22 cellular contexts compared by ENCODE assay signal in the genomic region with DNA sequence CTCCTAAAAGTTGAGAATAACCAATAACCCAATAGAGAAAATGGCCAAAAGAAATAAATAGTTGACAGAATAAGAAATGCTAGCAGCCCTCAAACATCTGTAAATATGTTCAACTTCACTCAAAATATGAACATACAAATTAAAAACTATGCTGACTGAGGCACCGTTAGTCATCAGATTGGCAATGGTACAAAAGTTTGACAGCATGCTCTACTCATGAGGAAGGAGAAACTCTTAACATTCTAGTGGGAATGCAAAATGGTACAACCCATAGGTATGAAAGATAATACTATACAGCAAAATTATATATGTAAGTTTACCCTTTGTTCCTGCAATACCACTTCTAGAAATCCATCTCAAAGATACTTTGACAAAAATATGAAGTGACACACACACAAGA. TPM values are rescaled to one million over a fixed set of nuclear protein-coding genes. Genes with fewer than 3 reads are reported as not detected.
DNase-seq lines count a peak whose midpoint lies in the region; ATAC-seq and TF ChIP-seq lines count a peak whose summit lies in the region.
"Had no signal": no experiment of that assay in that cellular context is flagged by ENCODE, and none has a peak within 500 bp of the region (broad histone marks: within the 10 kb centered on the region; RNA-seq: fewer than 3 reads in every experiment).

No MANE protein-coding gene starts in this region.

- no peak for DNase-seq in SK-N-SH
- peak; percentile 70 for DNase-seq in fibroblast of peridontal ligament (ENCODE audit: extremely low read depth)
- peak; percentile 51 for DNase-seq in osteoblast (ENCODE audit: insufficient read length, low spot score, missing footprints)
- no peak for DNase-seq in DMS114 treated with DMSO at 0.1 percent for 48 hours (lab: John Stamatoyannopoulos, UW; ENCODE audit: unreplicated experiment)
- no peak for DNase-seq in osteocyte (ENCODE audit: extremely low spot score, unreplicated experiment)
- no peak for DNase-seq in glutamatergic neuron
- DNase-seq: activated CD4-positive, alpha-beta T cell treated with anti-CD3 and anti-CD28 coated beads, Interleukin-2, amount 50 U/mL, for 48 hours; activated T-cell treated with anti-CD3 and anti-CD28 coated beads, Interleukin-2, amount 50 U/mL, for 4 hours; BE2C; endodermal cell; H7; Kasumi-1; lower lobe of right lung; naive B cell; NCI-H1436 treated with DMSO at 0.1 percent for 48 hours; stimulated activated CD4-positive, alpha-beta T cell treated with anti-CD3 and anti-CD28 coated beads, Interleukin-12 subunit alpha, Interleukin-12 subunit beta, amount 100 ng/mL, for 4 hours had no signal

- H3K36me3 ChIP-seq in SK-N-SH (replicated peaks in 1 of 2; ENCODE audit: control insufficient read depth in 1 of 2, insufficient read depth in 2 of 2, low read length in 1 of 2) (peaks cover 6 to 15% of the 10 kb centered on the region in 2 experiments), osteoblast (ENCODE audit: insufficient read depth, low read length) (peaks cover 5% of the 10 kb centered on the region)

- H3K9ac ChIP-seq in SK-N-SH, result no peak overlapping the region

- H3K27me3 Mint-ChIP-seq in activated T-helper 17 cell treated with anti-CD3 and anti-CD28 coated beads, Interleukin-2, amount 50 U/mL, for 72 hours, result peaks cover 19% of the 10 kb centered on the region
- peaks cover 51% of the 10 kb centered on the region for H3K27me3 Mint-ChIP-seq in osteocyte (ENCODE audit: unreplicated experiment)
- H3K27me3 Mint-ChIP-seq in glutamatergic neuron (ENCODE audit: unreplicated experiment), result peaks cover 8% of the 10 kb centered on the region

- H4K20me1 ChIP-seq in SK-N-SH (ENCODE audit: insufficient read depth) (no peaks in the 10 kb centered on the region), osteoblast (ENCODE audit: insufficient read depth, low read length) (no peaks in the 10 kb centered on the region)

- peaks cover 23% of the 10 kb centered on the region for H3K36me3 Mint-ChIP-seq in activated T-helper 17 cell treated with anti-CD3 and anti-CD28 coated beads, Interleukin-2, amount 50 U/mL, for 72 hours (ENCODE audit: low read depth)
- H3K36me3 Mint-ChIP-seq in osteocyte (ENCODE audit: unreplicated experiment) (peaks cover 20% of the 10 kb centered on the region), glutamatergic neuron (ENCODE audit: unreplicated experiment) (no peaks in the 10 kb centered on the region)

- H3K4me2 ChIP-seq in SK-N-SH (no peak overlapping the region), osteoblast (ENCODE audit: insufficient read depth, low read length) (no peak overlapping the region)

- TF ChIP-seq CTCF in SK-N-SH (IDR thresholded peaks at IDR 0.05), result no peak
- TF ChIP-seq CTCF in osteoblast (IDR thresholded peaks at IDR 0.05; ENCODE audit: extremely low read depth, low read depth, low read length), result no peak
- TF ChIP-seq CTCF in osteocyte (IDR thresholded peaks at IDR 0.05), result no peak
- no peak for TF ChIP-seq CTCF in glutamatergic neuron (IDR thresholded peaks at IDR 0.05; ENCODE audit: partially characterized antibody, unreplicated experiment)

- no peak overlapping the region for H3K4me3 ChIP-seq in SK-N-SH (ENCODE audit: low read depth in 2 of 2, low read length in 1 of 2)
- no peak overlapping the region for H3K4me3 ChIP-seq in osteoblast (ENCODE audit: insufficient read depth, low read length)
- H3K4me3 ChIP-seq: lower lobe of right lung, tibial nerve had no signal

- H3K79me2 ChIP-seq in SK-N-SH (ENCODE audit: insufficient read depth), result peaks cover 32% of the 10 kb centered on the region
- H3K79me2 ChIP-seq in osteoblast (ENCODE audit: insufficient read depth, low read length), result peaks cover 30% of the 10 kb centered on the region

- H3K27me3 ChIP-seq in SK-N-SH (ENCODE audit: insufficient read depth) (no peaks in the 10 kb centered on the region), osteoblast (ENCODE audit: insufficient read depth, low read length) (no peaks in the 10 kb centered on the region)
- H3K27me3 ChIP-seq: BE2C had no signal

- H3K9me3 Mint-ChIP-seq in activated T-helper 17 cell treated with anti-CD3 and anti-CD28 coated beads, Interleukin-2, amount 50 U/mL, for 72 hours, result no peaks in the 10 kb centered on the region
- H3K9me3 Mint-ChIP-seq in osteocyte (ENCODE audit: unreplicated experiment) (peaks cover 10% of the 10 kb centered on the region), glutamatergic neuron (ENCODE audit: unreplicated experiment) (peaks cover 2% of the 10 kb centered on the region)
- H3K9me3 Mint-ChIP-seq: activated T-cell treated with anti-CD3 and anti-CD28 coated beads, Interleukin-2, amount 50 U/mL, for 4 hours; endodermal cell; stimulated activated memory B cell treated with anti-CD40 and anti-IgM and Interleukin-4, amounts not matched to agents 10 μg/mL and 1 μg/mL and 100 μg/mL, for 72 hours had no signal

- WGBS in SK-N-SH (ENCODE audit: low lambda C conversion rate), result 57% methylated on average over 1 of the region's 1 CpG

- peaks cover 10 to 13% of the 10 kb centered on the region in 2 experiments; a peak in 3 of 4 replicates for H3K4me1 ChIP-seq in SK-N-SH (ENCODE audit: control insufficient read depth in 1 of 2, insufficient read depth in 2 of 2, low read depth in 1 of 2, low read length in 1 of 2)
- H3K4me1 ChIP-seq in osteoblast (ENCODE audit: insufficient read depth, low read length), result peaks cover 4% of the 10 kb centered on the region
- H3K4me1 ChIP-seq: BE2C had no signal

- POLR2A ChIA-PET in SK-N-SH (lab: Yijun Ruan, JAX), result no interaction called here

- H3K27ac Mint-ChIP-seq in activated T-helper 17 cell treated with anti-CD3 and anti-CD28 coated beads, Interleukin-2, amount 50 U/mL, for 72 hours, result no peak overlapping the region
- H3K27ac Mint-ChIP-seq in osteocyte (ENCODE audit: unreplicated experiment) (no peak overlapping the region), glutamatergic neuron (ENCODE audit: unreplicated experiment) (no peak overlapping the region)
- H3K27ac Mint-ChIP-seq: endodermal cell had no signal

- no peak for TF ChIP-seq EP300 in SK-N-SH (IDR thresholded peaks at IDR 0.05; ENCODE audit: borderline replicate concordance in 1 of 2, low read depth in 1 of 2, low read length in 1 of 2)

- peaks cover 9% of the 10 kb centered on the region for H3F3A ChIP-seq in SK-N-SH (replicated peaks; ENCODE audit: insufficient read depth)

- peaks cover 19% of the 10 kb centered on the region for H3K4me1 Mint-ChIP-seq in activated T-helper 17 cell treated with anti-CD3 and anti-CD28 coated beads, Interleukin-2, amount 50 U/mL, for 72 hours
- H3K4me1 Mint-ChIP-seq in osteocyte (ENCODE audit: unreplicated experiment) (peaks cover 24% of the 10 kb centered on the region), glutamatergic neuron (ENCODE audit: low read depth, unreplicated experiment) (peaks cover 18% of the 10 kb centered on the region)

- H3K9me3 ChIP-seq in SK-N-SH (no peaks in the 10 kb centered on the region), osteoblast (ENCODE audit: low read depth, low read length) (no peaks in the 10 kb centered on the region)
- H3K9me3 ChIP-seq: BE2C, lower lobe of right lung, tibial nerve had no signal

- H3K9me2 ChIP-seq in SK-N-SH, result no peaks in the 10 kb centered on the region

- peak overlapping the region; percentile 84 for H3K4me3 Mint-ChIP-seq in activated T-helper 17 cell treated with anti-CD3 and anti-CD28 coated beads, Interleukin-2, amount 50 U/mL, for 72 hours
- no peak overlapping the region for H3K4me3 Mint-ChIP-seq in osteocyte (ENCODE audit: unreplicated experiment)
- H3K4me3 Mint-ChIP-seq in glutamatergic neuron (ENCODE audit: unreplicated experiment), result no peak overlapping the region
- H3K4me3 Mint-ChIP-seq: stimulated activated memory B cell treated with anti-CD40 and anti-IgM and Interleukin-4, amounts not matched to agents 10 μg/mL and 1 μg/mL and 100 μg/mL, for 72 hours had no signal

- ATAC-seq in SK-N-SH treated with all-trans-retinoic acid at 6 μM for 48 hours, result no peak
- ATAC-seq in activated T-helper 17 cell treated with anti-CD3 and anti-CD28 coated beads, Interleukin-2, amount 50 U/mL, for 72 hours (replicated peaks), result no peak
- ATAC-seq: activated T-cell treated with anti-CD3 and anti-CD28 coated beads, Interleukin-2, amount 50 U/mL, for 4 hours; lower lobe of right lung; stimulated activated memory B cell treated with anti-CD40 and anti-IgM and Interleukin-4, amounts not matched to agents 10 μg/mL and 1 μg/mL and 100 μg/mL, for 72 hours had no signal

- H3K27ac ChIP-seq in SK-N-SH (ENCODE audit: low read depth in 2 of 2, low read length in 1 of 2) (no peak overlapping the region), osteoblast (ENCODE audit: low read depth, low read length) (no peak overlapping the region)
- H3K27ac ChIP-seq: 22Rv1, lower lobe of right lung, RWPE1, tibial nerve had no signal

- CTCF ChIA-PET in SK-N-SH (lab: Yijun Ruan, JAX), result no interaction called here

- no peak for TF ChIP-seq RAD21 in SK-N-SH (IDR thresholded peaks at IDR 0.05; ENCODE audit: low read length)

- H2AFZ ChIP-seq in SK-N-SH (ENCODE audit: low read depth), result no peak overlapping the region
- H2AFZ ChIP-seq in osteoblast (ENCODE audit: low read length), result no peak overlapping the region

TF ChIP-seq in SK-N-SH, 30 proteins besides CTCF, POLR2A, EP300 and RAD21 (continues in another document):
- no peak for TF ChIP-seq POLR2AphosphoS5 (IDR thresholded peaks at IDR 0.05; ENCODE audit: low read depth, low read length)

TF ChIP-seq in SK-N-SH treated with all-trans-retinoic acid at 6 μM for 48 hours, 23 proteins besides CTCF, POLR2A, EP300 and RAD21 (continues in another document):
- TF ChIP-seq CSDC2 (CRISPR knock-in tag; IDR thresholded peaks at IDR 0.05), result no peak
- no peak for TF ChIP-seq ISL1 (CRISPR knock-in tag; IDR thresholded peaks at IDR 0.05)

RNA-seq across cellular contexts. Expression of gene ZSCAN12, which starts 1.6 kb away (rescaled TPM):
- polyA plus RNA-seq in SK-N-SH (2012; rRNA removed), result 1.6 and 2.5 TPM in 2 replicates
- 2.2 and 2.4 TPM in 2 replicates for polyA plus RNA-seq in SK-N-SH (2012; cell fraction: cytosol; rRNA removed)
- polyA plus RNA-seq in SK-N-SH (2012; cell fraction: nucleus; rRNA removed), result 2.0 and 3.0 TPM in 2 replicates
- 1 to 10 TPM; 2.9 to 4.3 TPM for total RNA-seq in activated T-helper 17 cell treated with anti-CD3 and anti-CD28 coated beads, Interleukin-2, amount 50 U/mL, for 72 hours
- total RNA-seq in osteoblast (8.3 and 10.1 TPM in 2 replicates), osteocyte (4.5 and 5.7 TPM in 2 replicates), glutamatergic neuron (ENCODE audit: unreplicated experiment) (16.7 TPM)

RNA-seq across cellular contexts. Expression of gene ZSCAN23, which starts 42.1 kb away (rescaled TPM):
- polyA plus RNA-seq in SK-N-SH (2012; rRNA removed), result 2.0 and 2.1 TPM in 2 replicates
- polyA plus RNA-seq in SK-N-SH (2012; cell fraction: cytosol; rRNA removed), result 1.5 and 1.6 TPM in 2 replicates
- 2.8 and 4.1 TPM in 2 replicates for polyA plus RNA-seq in SK-N-SH (2012; cell fraction: nucleus; rRNA removed)
- total RNA-seq in activated T-helper 17 cell treated with anti-CD3 and anti-CD28 coated beads, Interleukin-2, amount 50 U/mL, for 72 hours, result under 1 TPM; 0.24 to 0.52 TPM
- 6.9 and 7.4 TPM in 2 replicates for total RNA-seq in osteoblast
- total RNA-seq in osteocyte, result 5.4 and 6.0 TPM in 2 replicates
- total RNA-seq in glutamatergic neuron (ENCODE audit: unreplicated experiment), result 18.2 TPM

RNA-seq across cellular contexts. Expression of gene ZKSCAN3, which starts 51.4 kb away (rescaled TPM):
- 2.6 and 3.0 TPM in 2 replicates for polyA plus RNA-seq in SK-N-SH (2012; rRNA removed)
- 2.6 and 2.7 TPM in 2 replicates for polyA plus RNA-seq in SK-N-SH (2012; cell fraction: cytosol; rRNA removed)
- polyA plus RNA-seq in SK-N-SH (2012; cell fraction: nucleus; rRNA removed), result 3.5 and 4.6 TPM in 2 replicates
- 1 to 10 TPM; 1.5 to 2.6 TPM for total RNA-seq in activated T-helper 17 cell treated with anti-CD3 and anti-CD28 coated beads, Interleukin-2, amount 50 U/mL, for 72 hours
- total RNA-seq in osteoblast, result 2.9 and 3.5 TPM in 2 replicates
- 6.2 and 7.3 TPM in 2 replicates for total RNA-seq in osteocyte
- total RNA-seq in glutamatergic neuron (ENCODE audit: unreplicated experiment), result 16.0 TPM

Comparison
In these comparisons a context has a peak if more than half of its experiments do, and no peak if none do; other contexts are left out.
1. DNase-seq: peak in fibroblast of peridontal ligament (single experiment) and osteoblast (single experiment); none in SK-N-SH (single experiment), DMS114 treated with DMSO at 0.1 percent for 48 hours (single experiment), osteocyte (single experiment) and glutamatergic neuron (single experiment).